ENCODE assay signal across 14 cellular contexts in genomic region chr10:7507887-7508726, GRCh38.
DNase-seq lines count a peak whose midpoint lies in the region; ATAC-seq and TF ChIP-seq lines count a peak whose summit lies in the region.
"Had no signal": no experiment of that assay in that cellular context is flagged by ENCODE, and none has a peak within 500 bp of the region (broad histone marks: within the 10 kb centered on the region; RNA-seq: fewer than 3 reads in every experiment).

No MANE protein-coding gene starts in this region.

- H3K4me3 Mint-ChIP-seq in CD4-positive, alpha-beta memory T cell: peak overlapping the region; percentile 24 to 86 (median 67)
- H3K4me3 Mint-ChIP-seq in naive thymus-derived CD8-positive, alpha-beta T cell: peak overlapping the region in 9 of 10 donors; percentile 39 to 83 (median 75)

- intact Hi-C loops in CD4-positive, alpha-beta memory T cell (cut with micrococcal nuclease): no loop called here

- H3K27ac ChIP-seq in CD4-positive, alpha-beta memory T cell (ENCODE audit: low read depth, low read length): peak overlapping the region; percentile 1
- H3K27ac ChIP-seq in tibial nerve: no peak overlapping the region

- TF ChIP-seq POLR2A in tibial nerve (IDR thresholded peaks at IDR 0.05): no peak

- no peaks in the 10 kb centered on the region for H3K27me3 ChIP-seq in CD4-positive, alpha-beta memory T cell (ENCODE audit: insufficient read depth, low read length)
- H3K27me3 ChIP-seq in tibial nerve (no peaks in the 10 kb centered on the region), MG63 (peaks cover 6% of the 10 kb centered on the region)
- H3K27me3 ChIP-seq: heart left ventricle had no signal

- CTCF ChIA-PET in CD4-positive, alpha-beta memory T cell (lab: Charles Lee; ENCODE audit: partially characterized antibody): interaction anchor here (0.6 to 1.6 kb wide), 4 partner anchors 17 to 588 kb away, joined by 3 to 9 read pairs (median 3); no protein-coding TSS in a partner anchor

- peaks cover 9 to 28% (median 22%) of the 10 kb centered on the region in 8 donors for H3K9me3 Mint-ChIP-seq in CD4-positive, alpha-beta memory T cell
- H3K9me3 Mint-ChIP-seq in naive thymus-derived CD8-positive, alpha-beta T cell: peaks cover 8 to 37% (median 22%) of the 10 kb centered on the region in 9 donors

- TF ChIP-seq EP300 in tibial nerve (IDR thresholded peaks at IDR 0.05): no peak

- H3K27me3 Mint-ChIP-seq in CD4-positive, alpha-beta memory T cell: no peaks in the 10 kb centered on the region
- no peaks in the 10 kb centered on the region for H3K27me3 Mint-ChIP-seq in naive thymus-derived CD8-positive, alpha-beta T cell

- 72 to 76% methylated on average over 13 of the region's 13 CpGs for WGBS in tibial nerve, 2 donors

- H3K36me3 ChIP-seq in CD4-positive, alpha-beta memory T cell (ENCODE audit: insufficient read depth, low read length): no peaks in the 10 kb centered on the region
- H3K36me3 ChIP-seq in tibial nerve: no peaks in the 10 kb centered on the region
- H3K36me3 ChIP-seq in MG63: no peaks in the 10 kb centered on the region
- H3K36me3 ChIP-seq: heart left ventricle had no signal

- peaks cover 36 to 72% (median 44%) of the 10 kb centered on the region in 4 donors for H3K4me1 Mint-ChIP-seq in CD4-positive, alpha-beta memory T cell
- H3K4me1 Mint-ChIP-seq in naive thymus-derived CD8-positive, alpha-beta T cell: peaks cover 40 to 67% (median 58%) of the 10 kb centered on the region in 4 donors

- H3K27ac Mint-ChIP-seq in CD4-positive, alpha-beta memory T cell: peak overlapping the region; percentile 81 to 98 (median 94)
- H3K27ac Mint-ChIP-seq in naive thymus-derived CD8-positive, alpha-beta T cell: peak overlapping the region; percentile 85 to 97 (median 92)

- peaks cover 12 to 15% of the 10 kb centered on the region in 2 donors for H3K36me3 Mint-ChIP-seq in CD4-positive, alpha-beta memory T cell
- peaks cover 0 to 24% (median 20%) of the 10 kb centered on the region in 3 donors for H3K36me3 Mint-ChIP-seq in naive thymus-derived CD8-positive, alpha-beta T cell

- TF ChIP-seq CTCF in tibial nerve (IDR thresholded peaks at IDR 0.05): no peak

- no peaks in the 10 kb centered on the region for H3K9me3 ChIP-seq in CD4-positive, alpha-beta memory T cell (ENCODE audit: control insufficient read depth in 1 of 2, low read length in 2 of 2)
- H3K9me3 ChIP-seq in tibial nerve (peaks cover 0 to 9% (median 0%) of the 10 kb centered on the region in 4 donors), MG63 (no peaks in the 10 kb centered on the region; the same call in 1 of the 2 replicates)

- no peak overlapping the region for H3K4me3 ChIP-seq in CD4-positive, alpha-beta memory T cell (ENCODE audit: low read length in 2 of 2)
- H3K4me3 ChIP-seq in tibial nerve: no peak overlapping the region
- no peak overlapping the region for H3K4me3 ChIP-seq in MG63
- H3K4me3 ChIP-seq: heart left ventricle had no signal

- peak; percentile 46 for ATAC-seq in HG03354 (IDR thresholded peaks at IDR 0.05; ENCODE audit: poor library complexity, severe bottlenecking, unreplicated experiment)
- peak; percentile 65 to 79 for ATAC-seq in naive thymus-derived CD8-positive, alpha-beta T cell
- ATAC-seq: left ventricle myocardium superior had no signal

- peak in 4 of 5 donors; percentile 27 to 43 (median 31) for DNase-seq in CD4-positive, alpha-beta memory T cell
- DNase-seq in activated CD8-positive, alpha-beta memory T cell treated with anti-CD3 and anti-CD28 coated beads, Interleukin-2, amount 50 U/mL, for 4 hours: peak; percentile 20
- peak in 6 of 10 donors; percentile 10 to 51 (median 32) for DNase-seq in naive thymus-derived CD8-positive, alpha-beta T cell
- no peak for DNase-seq in tibial nerve (ENCODE audit: low spot score in 2 of 2)
- no peak for DNase-seq in MG63
- DNase-seq in OCI-M1 (lab: John Stamatoyannopoulos, UW): no peak
- no peak for DNase-seq in NCI-H446 treated with DMSO at 0.1 percent for 48 hours (lab: John Stamatoyannopoulos, UW)
- DNase-seq: GOT3; heart left ventricle; left ventricle myocardium superior; NCI-H2029 treated with DMSO at 0.1 percent for 48 hours; occipital lobe; stimulated activated CD4-positive, alpha-beta T cell treated with anti-CD3 and anti-CD28 coated beads, Interleukin-12 subunit alpha, Interleukin-12 subunit beta, amount 100 ng/mL, for 4 hours had no signal

- H3K4me1 ChIP-seq in CD4-positive, alpha-beta memory T cell (ENCODE audit: insufficient read depth, low read length): peaks cover 34% of the 10 kb centered on the region
- no peaks in the 10 kb centered on the region for H3K4me1 ChIP-seq in tibial nerve

- POLR2A ChIA-PET in CD4-positive, alpha-beta memory T cell (lab: Charles Lee; ENCODE audit: partially characterized antibody): interaction anchor here (0.6 to 2.1 kb wide), 4 partner anchors 16 to 26 kb away, joined by 3 to 12 read pairs (median 3); no protein-coding TSS in a partner anchor
- POLR2A ChIA-PET in naive thymus-derived CD8-positive, alpha-beta T cell (lab: Charles Lee): interaction anchor here (0.7 to 2.6 kb wide), 7 partner anchors 16 to 923 kb away, joined by 3 to 17 read pairs (median 8); partner anchors contain the start of gene SFMBT2

Comparison
In these comparisons a context has a peak if more than half of its experiments do, and no peak if none do; other contexts are left out.
1. DNase-seq: peak in CD4-positive, alpha-beta memory T cell (4 of 5), activated CD8-positive, alpha-beta memory T cell treated with anti-CD3 and anti-CD28 coated beads, Interleukin-2, amount 50 U/mL, for 4 hours (single experiment) and naive thymus-derived CD8-positive, alpha-beta T cell (6 of 10); none in tibial nerve (0 of 2), MG63 (single experiment), OCI-M1 (single experiment) and NCI-H446 treated with DMSO at 0.1 percent for 48 hours (single experiment).